Comparison of ENCODE assay signal across 22 cellular contexts in genomic region chr2:199136241-199136640, GRCh38.
DNase-seq lines count a peak whose midpoint lies in the region; ATAC-seq, FAIRE-seq and TF ChIP-seq lines count a peak whose summit lies in the region.
"Had no signal": no experiment of that assay in that cellular context is flagged by ENCODE, and none has a peak within 500 bp of the region (broad histone marks: within the 10 kb centered on the region; RNA-seq: fewer than 3 reads in every experiment).

No MANE protein-coding gene starts in this region.

- H3K9me3 ChIP-seq in IMR-90 (ENCODE audit: control insufficient read depth, insufficient read depth, low read length) (no peaks in the 10 kb centered on the region), astrocyte (ENCODE audit: insufficient read depth, low read depth, low read length) (no peaks in the 10 kb centered on the region), heart right ventricle (no peaks in the 10 kb centered on the region)
- H3K9me3 ChIP-seq: BLaER1, SJCRH30 had no signal

- H3K9ac ChIP-seq in IMR-90 (ENCODE audit: low read depth, low read length) (no peak overlapping the region), astrocyte (ENCODE audit: low read length) (no peak overlapping the region)
- H3K9ac ChIP-seq: BLaER1 had no signal

- no peaks in the 10 kb centered on the region for H3K79me2 ChIP-seq in astrocyte (ENCODE audit: insufficient read depth, low read length)

- H3K4me1 Mint-ChIP-seq in astrocyte (ENCODE audit: low read depth, unreplicated experiment) (peaks cover 6% of the 10 kb centered on the region), progenitor cell of endocrine pancreas (ENCODE audit: low read depth) (peaks cover 7% of the 10 kb centered on the region)

- no peak overlapping the region for H3K4me3 ChIP-seq in IMR-90 (ENCODE audit: insufficient read depth, low read depth, low read length)
- no peak overlapping the region for H3K4me3 ChIP-seq in astrocyte (ENCODE audit: insufficient read depth, low read depth, low read length)
- H3K4me3 ChIP-seq in fibroblast of the aortic adventitia (ENCODE audit: low read depth, low read length), result no peak overlapping the region
- H3K4me3 ChIP-seq in heart right ventricle, result no peak overlapping the region
- H3K4me3 ChIP-seq: BLaER1, SJCRH30 had no signal

- H3K79me1 ChIP-seq in IMR-90 (ENCODE audit: low read depth in 1 of 2, low read length in 2 of 2), result no peaks in the 10 kb centered on the region

- H2BK120ac ChIP-seq in IMR-90 (ENCODE audit: low read depth, low read length), result no peak overlapping the region

- ATAC-seq in IMR-90 (ENCODE audit: low read depth) (0 out of 2 replicates have a peak, but pooled peaks have one; percentile 14), GM18907 (IDR thresholded peaks at IDR 0.05; ENCODE audit: unreplicated experiment) (no peak), heart right ventricle (no peak), GM19328 (IDR thresholded peaks at IDR 0.05; ENCODE audit: unreplicated experiment) (no peak)

- no peaks in the 10 kb centered on the region for H3K4me1 ChIP-seq in IMR-90 (ENCODE audit: control insufficient read depth, insufficient read depth, low read length)
- peaks cover 6% of the 10 kb centered on the region for H3K4me1 ChIP-seq in astrocyte (ENCODE audit: insufficient read depth, low read length)
- H3K4me1 ChIP-seq in heart right ventricle, result no peaks in the 10 kb centered on the region
- H3K4me1 ChIP-seq: BLaER1, SJCRH30 had no signal

- TF ChIP-seq POLR2A in IMR-90 (IDR thresholded peaks at IDR 0.05; ENCODE audit: low read depth, low read length), result no peak

- no CpG with 5 or more reads among the region's 4 CpGs for WGBS in IMR-90 (ENCODE audit: extremely low coverage in 2 of 2, insufficient read length in 1 of 2), 2 experiments
- WGBS in heart right ventricle, 2 donors, result 88 to 89% methylated on average over 4 of the region's 4 CpGs

- no TSS peak for BruUV-seq in IMR-90 (replicated peaks; lab: Mats Ljungman, UMichigan)

- H4K8ac ChIP-seq in IMR-90 (ENCODE audit: low read depth in 2 of 2, low read length in 2 of 2), result no peak overlapping the region

- no peak overlapping the region for H2AFZ ChIP-seq in IMR-90 (replicated peaks; ENCODE audit: low read length, poor library complexity)
- H2AFZ ChIP-seq in astrocyte (ENCODE audit: low read depth, low read length), result no peak overlapping the region

- H3K23ac ChIP-seq in IMR-90 (ENCODE audit: low read depth, low read length), result no peak overlapping the region

- no peaks in the 10 kb centered on the region for H3K27me3 Mint-ChIP-seq in astrocyte (ENCODE audit: low read depth, unreplicated experiment)
- H3K27me3 Mint-ChIP-seq in progenitor cell of endocrine pancreas, result no peaks in the 10 kb centered on the region
- H3K27me3 Mint-ChIP-seq: CD4-positive, alpha-beta T cell had no signal

- H3K27me3 ChIP-seq in IMR-90 (ENCODE audit: control insufficient read depth, insufficient read depth, low read length), result no peaks in the 10 kb centered on the region
- no peaks in the 10 kb centered on the region for H3K27me3 ChIP-seq in astrocyte (ENCODE audit: insufficient read depth, low read length)
- no peaks in the 10 kb centered on the region for H3K27me3 ChIP-seq in heart right ventricle
- H3K27me3 ChIP-seq: BLaER1, SJCRH30 had no signal

- no peak for FAIRE-seq in astrocyte (lab: Jason Lieb, UNC)
- FAIRE-seq: GM12891, GM19239 had no signal

- H3K27ac ChIP-seq in IMR-90 (ENCODE audit: insufficient read depth, low read length), result no peak overlapping the region
- H3K27ac ChIP-seq in astrocyte (ENCODE audit: low read depth, low read length), result no peak overlapping the region
- no peak overlapping the region for H3K27ac ChIP-seq in heart right ventricle
- H3K27ac ChIP-seq: BLaER1, SJCRH30 had no signal

- DNase-seq in IMR-90, result peak; percentile 60
- DNase-seq in astrocyte (ENCODE audit: low read depth), result peak; percentile 41
- DNase-seq in fibroblast of the aortic adventitia (ENCODE audit: low read depth), result peak; percentile 18
- no peak for DNase-seq in progenitor cell of endocrine pancreas (ENCODE audit: low spot score, unreplicated experiment)
- no peak for DNase-seq in heart right ventricle
- DNase-seq: CD4-positive, alpha-beta T cell; COR-L47; DMS 273 treated with DMSO at 0.1 percent for 48 hours; DMS79 treated with DMSO at 0.1 percent for 48 hours; Kasumi-1; MM.1S; NCI-H1092 treated with DMSO at 0.1 percent for 48 hours; NCI-H1436 treated with DMSO at 0.1 percent for 48 hours; NCI-H1930; NCI-H510A treated with DMSO at 0.1 percent for 48 hours; NCI-H748 treated with DMSO at 0.1 percent for 48 hours had no signal

- intact Hi-C loops in IMR-90 (cut with micrococcal nuclease) (no loop called here), heart right ventricle (cut with DNase I) (no loop called here)

- H3K18ac ChIP-seq in IMR-90 (ENCODE audit: low read depth, low read length), result no peak overlapping the region

- H2BK20ac ChIP-seq in IMR-90 (ENCODE audit: low read depth, low read length), result no peak overlapping the region

- H2BK5ac ChIP-seq in IMR-90 (ENCODE audit: low read depth, low read length, poor library complexity, severe bottlenecking), result no peak overlapping the region

- H4K20me1 ChIP-seq in IMR-90 (ENCODE audit: insufficient read depth, low read length), result no peaks in the 10 kb centered on the region
- no peaks in the 10 kb centered on the region for H4K20me1 ChIP-seq in astrocyte (ENCODE audit: insufficient read depth, low read length)
- H4K20me1 ChIP-seq: BLaER1 had no signal

- dilution Hi-C loops in IMR-90 (cut with HindIII; ENCODE audit: low sequenced_read_pairs, unreplicated experiment), result no loop called here

- H4K91ac ChIP-seq in IMR-90 (ENCODE audit: insufficient read depth, low read depth, low read length), result no peak overlapping the region

- H3K36me3 ChIP-seq in IMR-90 (ENCODE audit: control insufficient read depth, insufficient read depth, low read length) (no peaks in the 10 kb centered on the region), astrocyte (ENCODE audit: insufficient read depth, low read length) (no peaks in the 10 kb centered on the region), heart right ventricle (no peaks in the 10 kb centered on the region)
- H3K36me3 ChIP-seq: BLaER1, SJCRH30 had no signal

- CTCF ChIA-PET in IMR-90 (lab: Yijun Ruan, JAX), result no interaction called here

- no peak overlapping the region for H2BK15ac ChIP-seq in IMR-90 (ENCODE audit: low read depth, low read length)

- no peak overlapping the region for H3K4me3 Mint-ChIP-seq in astrocyte (ENCODE audit: unreplicated experiment)
- no peak overlapping the region for H3K4me3 Mint-ChIP-seq in progenitor cell of endocrine pancreas (ENCODE audit: low read depth)
- H3K4me3 Mint-ChIP-seq: CD4-positive, alpha-beta T cell had no signal

- no peak overlapping the region for H3K4ac ChIP-seq in IMR-90 (ENCODE audit: low read depth, low read length)

- in situ Hi-C loops in IMR-90 (cut with MboI; ENCODE audit: low sequenced_read_pairs), result no loop called here

- no peak overlapping the region for H3K14ac ChIP-seq in IMR-90 (replicated peaks; ENCODE audit: low read depth, low read length)

- H2AK5ac ChIP-seq in IMR-90 (ENCODE audit: low read depth, low read length), result no peak overlapping the region

- H3K36me3 Mint-ChIP-seq in astrocyte (ENCODE audit: low read depth, unreplicated experiment), result no peaks in the 10 kb centered on the region
- no peaks in the 10 kb centered on the region for H3K36me3 Mint-ChIP-seq in progenitor cell of endocrine pancreas (ENCODE audit: insufficient read depth)

- H3K4me2 ChIP-seq in IMR-90 (ENCODE audit: low read depth, low read length), result no peak overlapping the region
- H3K4me2 ChIP-seq in astrocyte (ENCODE audit: low read length), result no peak overlapping the region
- H3K4me2 ChIP-seq: BLaER1 had no signal

- H3K9me3 Mint-ChIP-seq in astrocyte (ENCODE audit: unreplicated experiment) (peaks cover 3% of the 10 kb centered on the region), progenitor cell of endocrine pancreas (ENCODE audit: low read depth) (peaks cover 3% of the 10 kb centered on the region)

- H4K5ac ChIP-seq in IMR-90 (ENCODE audit: low read depth, low read length), result no peak overlapping the region

- TF ChIP-seq RAD21 in IMR-90 (IDR thresholded peaks at IDR 0.05; ENCODE audit: low read length), result no peak

- POLR2A ChIA-PET in IMR-90 (lab: Charles Lee; ENCODE audit: unreplicated experiment), result no interaction called here

- TF ChIP-seq CTCF in IMR-90 (conservative IDR thresholded peaks at IDR 0.05; ENCODE audit: low read depth, low read length) (no peak), astrocyte (IDR thresholded peaks at IDR 0.05; ENCODE audit: insufficient read depth, low read depth, low read length) (no peak), fibroblast of the aortic adventitia (IDR thresholded peaks at IDR 0.05; ENCODE audit: insufficient read depth, low read length) (no peak), progenitor cell of endocrine pancreas (IDR thresholded peaks at IDR 0.05; ENCODE audit: unreplicated experiment) (no peak), heart right ventricle (IDR thresholded peaks at IDR 0.05) (no peak)

- H3K9me1 ChIP-seq in IMR-90 (ENCODE audit: insufficient read depth, low read length), result no peaks in the 10 kb centered on the region

- no peak overlapping the region for H2AK9ac ChIP-seq in IMR-90 (replicated peaks; ENCODE audit: low read depth, low read length, poor library complexity)

- H3K56ac ChIP-seq in IMR-90 (ENCODE audit: extremely low read depth, insufficient read depth, low read length), result no peak overlapping the region

- no peak overlapping the region for H3K27ac Mint-ChIP-seq in astrocyte (ENCODE audit: unreplicated experiment)
- no peak overlapping the region for H3K27ac Mint-ChIP-seq in progenitor cell of endocrine pancreas
- H3K27ac Mint-ChIP-seq: CD4-positive, alpha-beta T cell had no signal

TF ChIP-seq in IMR-90, 13 proteins besides CTCF, POLR2A, EP300 and RAD21:
- TF ChIP-seq CHD1 (IDR thresholded peaks at IDR 0.05; ENCODE audit: low read depth, low read length), result no peak
- no peak for TF ChIP-seq MAFK (IDR thresholded peaks at IDR 0.05; ENCODE audit: low read depth, low read length)
- TF ChIP-seq USF2 (IDR thresholded peaks at IDR 0.05; ENCODE audit: low read depth, low read length), result no peak
TF ChIP-seq in IMR-90: peak in this region for 0.

Comparison
In these comparisons a context has a peak if more than half of its experiments do, and no peak if none do; other contexts are left out.
1. DNase-seq: peak in IMR-90 (single experiment), astrocyte (single experiment) and fibroblast of the aortic adventitia (single experiment); none in progenitor cell of endocrine pancreas (single experiment) and heart right ventricle (0 of 2).